17 cellular contexts compared by ENCODE assay signal in genomic region chr16:12467418-12468210, GRCh38.
"Had no signal": no experiment of that assay in that cellular context is flagged by ENCODE, and none has a peak within 500 bp of the region (broad histone marks: within the 10 kb centered on the region; RNA-seq: fewer than 3 reads in every experiment).

No MANE protein-coding gene starts in this region.

- H3K27me3 Mint-ChIP-seq: memory B cell; naive B cell; natural killer cell treated with Interleukin-12 subunit alpha and Interleukin-12 subunit beta and Interleukin-15 and Interleukin-18, amount 100 ng/mL, for 72 hours; stimulated activated memory B cell treated with anti-CD40 and anti-IgM and Interleukin-4, amounts not matched to agents 10 μg/mL and 1 μg/mL and 100 μg/mL, for 72 hours; stimulated activated naive CD8-positive, alpha-beta T cell treated with anti-CD3 and anti-CD28 coated beads, Interleukin-15, Interleukin-2, amounts not matched to agents 100 ng/mL and 50 ng/mL, for 24 hours had no signal

- ATAC-seq: left lobe of liver; mucosa of descending colon; stimulated activated memory B cell treated with anti-CD40 and anti-IgM and Interleukin-4, amounts not matched to agents 10 μg/mL and 1 μg/mL and 100 μg/mL, for 72 hours had no signal

- H3K36me3 Mint-ChIP-seq: mesothelial cell of epicardium; natural killer cell treated with Interleukin-12 subunit alpha and Interleukin-12 subunit beta and Interleukin-15 and Interleukin-18, amount 100 ng/mL, for 72 hours; neural progenitor cell had no signal

- H3K9me3 Mint-ChIP-seq: memory B cell; natural killer cell treated with Interleukin-12 subunit alpha and Interleukin-12 subunit beta and Interleukin-15 and Interleukin-18, amount 100 ng/mL, for 72 hours; neural progenitor cell; stimulated activated memory B cell treated with anti-CD40 and anti-IgM and Interleukin-4, amounts not matched to agents 10 μg/mL and 1 μg/mL and 100 μg/mL, for 72 hours; stimulated activated naive CD8-positive, alpha-beta T cell treated with anti-CD3 and anti-CD28 coated beads, Interleukin-15, Interleukin-2, amounts not matched to agents 100 ng/mL and 50 ng/mL, for 24 hours had no signal

- H3K27ac Mint-ChIP-seq: memory B cell; mesothelial cell of epicardium; natural killer cell treated with Interleukin-12 subunit alpha and Interleukin-12 subunit beta and Interleukin-15 and Interleukin-18, amount 100 ng/mL, for 72 hours; neural progenitor cell; stimulated activated memory B cell treated with anti-CD40 and anti-IgM and Interleukin-4, amounts not matched to agents 10 μg/mL and 1 μg/mL and 100 μg/mL, for 72 hours; stimulated activated naive CD8-positive, alpha-beta T cell treated with anti-CD3 and anti-CD28 coated beads, Interleukin-15, Interleukin-2, amounts not matched to agents 100 ng/mL and 50 ng/mL, for 24 hours had no signal

- DNase-seq: cortex of kidney; dorsolateral prefrontal cortex; effector CD4-positive, alpha-beta T cell; head of caudate nucleus; kidney; mucosa of descending colon; naive B cell; spleen; stimulated activated CD4-positive, alpha-beta T cell treated with anti-CD3 and anti-CD28 coated beads, Interleukin-4, amount 100 ng/mL, for 4 hours; transverse colon had no signal

- H3K4me3 Mint-ChIP-seq: memory B cell; mesothelial cell of epicardium; natural killer cell treated with Interleukin-12 subunit alpha and Interleukin-12 subunit beta and Interleukin-15 and Interleukin-18, amount 100 ng/mL, for 72 hours; neural progenitor cell; stimulated activated memory B cell treated with anti-CD40 and anti-IgM and Interleukin-4, amounts not matched to agents 10 μg/mL and 1 μg/mL and 100 μg/mL, for 72 hours; stimulated activated naive CD8-positive, alpha-beta T cell treated with anti-CD3 and anti-CD28 coated beads, Interleukin-15, Interleukin-2, amounts not matched to agents 100 ng/mL and 50 ng/mL, for 24 hours had no signal
